ENCODE assay signal across 11 cellular contexts in the genomic region with DNA sequence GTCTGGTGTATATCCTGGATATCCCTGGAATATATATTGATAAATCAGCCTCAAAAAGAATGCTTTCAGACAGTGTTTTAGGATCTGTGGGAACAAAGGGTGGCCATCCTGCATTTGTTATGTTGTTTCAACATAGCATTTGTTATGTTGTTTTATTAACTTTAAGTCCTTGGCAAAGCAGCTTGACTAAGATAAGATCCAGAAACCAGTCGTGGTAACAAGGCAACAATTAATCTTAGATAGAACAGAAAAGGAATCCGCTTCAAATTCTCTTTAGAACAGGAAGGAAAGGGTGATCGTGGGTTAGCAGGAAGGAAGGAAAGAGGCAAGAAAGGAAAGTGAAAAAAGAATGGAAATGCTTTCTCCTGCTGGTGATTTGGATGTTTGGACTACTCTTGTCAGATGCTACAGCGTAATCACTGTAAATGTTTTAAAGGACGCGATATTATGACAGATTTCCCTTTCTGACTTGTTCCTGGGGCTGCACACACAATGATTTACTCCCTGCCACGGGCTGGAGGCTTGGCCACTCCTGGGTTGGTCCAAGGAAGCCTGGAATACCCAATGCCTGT.
A peak's percentile ranks its signal among the peaks of the same experiment; 100 is the strongest.
DNase-seq lines count a peak whose midpoint lies in the region; ATAC-seq, FAIRE-seq and TF ChIP-seq lines count a peak whose summit lies in the region.
"Had no signal": no experiment of that assay in that cellular context is flagged by ENCODE, and none has a peak within 500 bp of the region (broad histone marks: within the 10 kb centered on the region; RNA-seq: fewer than 3 reads in every experiment).

No MANE protein-coding gene starts in this region.

- TF ChIP-seq CTCF in KMS-11 (conservative IDR thresholded peaks at IDR 0.05; ENCODE audit: low read depth, low read length) (no peak), neural crest cell (conservative IDR thresholded peaks at IDR 0.05) (no peak)

- peak overlapping the region; percentile 90 for H3K9ac ChIP-seq in KMS-11

- H3K4me1 ChIP-seq in KMS-11 (ENCODE audit: low read depth, poor library complexity, severe bottlenecking) (peaks cover 70% of the 10 kb centered on the region), HAP-1 (peaks cover 8% of the 10 kb centered on the region)
- H3K4me1 ChIP-seq: breast epithelium had no signal

- H3K27ac ChIP-seq in KMS-11 (peak overlapping the region; percentile 100), caudate nucleus (ENCODE audit: low read depth, low read length) (peak overlapping the region; percentile 62)
- H3K27ac ChIP-seq: breast epithelium had no signal

- H3K4me3 ChIP-seq in KMS-11 (IDR thresholded peaks at IDR 0.05; ENCODE audit: insufficient read depth, low read depth, low read length) (no peak overlapping the region), HAP-1 (no peak overlapping the region)
- H3K4me3 ChIP-seq: breast epithelium had no signal

- intact Hi-C loops in left ventricle myocardium superior (cut with micrococcal nuclease), result no loop called here

- H3K79me2 ChIP-seq in KMS-11 (ENCODE audit: insufficient read depth, low read depth), result no peaks in the 10 kb centered on the region

- H2AFZ ChIP-seq in KMS-11 (ENCODE audit: low read depth), result peak overlapping the region; percentile 14; the same call in 1 of the 2 replicates

- peak; percentile 35 for FAIRE-seq in GM12891 (lab: Jason Lieb, UNC)

- H3K27me3 ChIP-seq in KMS-11 (ENCODE audit: insufficient read depth, low read depth) (no peaks in the 10 kb centered on the region), HAP-1 (ENCODE audit: low read depth) (no peaks in the 10 kb centered on the region)
- H3K27me3 ChIP-seq: breast epithelium had no signal

- DNase-seq in GM12891 (ENCODE audit: insufficient read length, low spot score), result no peak
- DNase-seq in caudate nucleus (lab: John Stamatoyannopoulos, UW), result no peak
- no peak for DNase-seq in neural crest cell (ENCODE audit: low read depth, low spot score)
- no peak for DNase-seq in amniotic stem cell (lab: John Stamatoyannopoulos, UW)
- DNase-seq in HAP-1 (ENCODE audit: low spot score in 2 of 2), result no peak
- DNase-seq in left ventricle myocardium superior, result no peak
- DNase-seq: NCI-H510A; stimulated activated CD4-positive, alpha-beta T cell treated with anti-CD3 and anti-CD28 coated beads, Interleukin-4, amount 100 ng/mL, for 4 hours had no signal

- in situ Hi-C loops in HAP-1 (cut with MboI; ENCODE audit: low sequenced_read_pairs), result no loop called here

- H3K36me3 Mint-ChIP-seq in neural crest cell (ENCODE audit: low read depth), result peaks cover 2% of the 10 kb centered on the region

- H3K4me3 Mint-ChIP-seq in neural crest cell, result no peak overlapping the region

- H3K4me1 Mint-ChIP-seq in neural crest cell, result peaks cover 40% of the 10 kb centered on the region

- peaks cover 3% of the 10 kb centered on the region for H3K9me3 Mint-ChIP-seq in neural crest cell

- no peaks in the 10 kb centered on the region for H4K20me1 ChIP-seq in KMS-11 (ENCODE audit: insufficient read depth)

- ATAC-seq in left ventricle myocardium superior (no peak), GM19397 (IDR thresholded peaks at IDR 0.05; ENCODE audit: unreplicated experiment) (no peak)

- H3K4me2 ChIP-seq in KMS-11, result peak overlapping the region; percentile 61

- H3K27ac Mint-ChIP-seq in neural crest cell (ENCODE audit: unreplicated experiment), result peak overlapping the region; percentile 97

- H3K36me3 ChIP-seq in KMS-11 (ENCODE audit: insufficient read depth), result no peaks in the 10 kb centered on the region
- no peaks in the 10 kb centered on the region for H3K36me3 ChIP-seq in HAP-1 (replicated peaks)
- H3K36me3 ChIP-seq: breast epithelium had no signal

- H3K27me3 Mint-ChIP-seq in neural crest cell (ENCODE audit: low read depth), result no peaks in the 10 kb centered on the region

- no peaks in the 10 kb centered on the region for H3K9me3 ChIP-seq in HAP-1
- H3K9me3 ChIP-seq: breast epithelium had no signal

- no peak for TF ChIP-seq POLR2A in GM12891 (IDR thresholded peaks at IDR 0.05; ENCODE audit: low read depth, low read length)

TF ChIP-seq in GM12891, 5 proteins besides CTCF, POLR2A, EP300 and RAD21:
- no peak for TF ChIP-seq POU2F2 (IDR thresholded peaks at IDR 0.05; ENCODE audit: low read depth, low read length)
- no peak for TF ChIP-seq SPI1 (IDR thresholded peaks at IDR 0.05; ENCODE audit: low read depth, low read length)
- TF ChIP-seq PAX5 (IDR thresholded peaks at IDR 0.05; ENCODE audit: insufficient read depth, low read length, severe bottlenecking), result no peak
- TF ChIP-seq POLR2AphosphoS5 (IDR thresholded peaks at IDR 0.05; ENCODE audit: low read depth, low read length), result no peak
- TF ChIP-seq TAF1 (IDR thresholded peaks at IDR 0.05; ENCODE audit: low read depth, low read length), result no peak
